2 cellular contexts compared by ENCODE assay signal in genomic region chr6:52304917-52305316, GRCh38.
TF ChIP-seq lines count a peak whose summit lies in the region.

No MANE protein-coding gene starts in this region.

TF ChIP-seq in IMR-90, 13 proteins besides CTCF, POLR2A, EP300 and RAD21:
- TF ChIP-seq SMC3 (IDR thresholded peaks at IDR 0.05; ENCODE audit: low read depth, low read length) (no peak), MAZ (IDR thresholded peaks at IDR 0.05; ENCODE audit: borderline replicate concordance, low read depth, low read length) (no peak), MAFK (IDR thresholded peaks at IDR 0.05; ENCODE audit: low read depth, low read length) (no peak), ELK1 (IDR thresholded peaks at IDR 0.05; ENCODE audit: borderline replicate concordance, low read depth, low read length) (no peak), FOS (IDR thresholded peaks at IDR 0.05; ENCODE audit: low read depth, low read length) (no peak), NFE2L2 (IDR thresholded peaks at IDR 0.05; ENCODE audit: low read depth, low read length) (no peak), BHLHE40 (IDR thresholded peaks at IDR 0.05; ENCODE audit: low read depth, low read length) (no peak), RFX5 (IDR thresholded peaks at IDR 0.05; ENCODE audit: low read depth, low read length) (no peak), USF2 (IDR thresholded peaks at IDR 0.05; ENCODE audit: low read depth, low read length) (no peak), CEBPB (IDR thresholded peaks at IDR 0.05; ENCODE audit: low read depth, low read length) (no peak), RCOR1 (IDR thresholded peaks at IDR 0.05; ENCODE audit: insufficient replicate concordance, low read length) (no peak), CHD1 (IDR thresholded peaks at IDR 0.05; ENCODE audit: low read depth, low read length) (no peak), MXI1 (IDR thresholded peaks at IDR 0.05; ENCODE audit: borderline replicate concordance, low read depth, low read length) (no peak)

TF ChIP-seq in neural cell, 6 proteins besides CTCF, POLR2A, EP300 and RAD21:
- TF ChIP-seq MXI1 (conservative IDR thresholded peaks at IDR 0.05; ENCODE audit: poor library complexity, severe bottlenecking) = no peak
- TF ChIP-seq POLR2AphosphoS5 (IDR thresholded peaks at IDR 0.05) = peak; percentile 16
- no peak for TF ChIP-seq SMC3 (conservative IDR thresholded peaks at IDR 0.05; ENCODE audit: poor library complexity)
TF ChIP-seq in neural cell: peak in this region for 1.
